8 cellular contexts compared by ENCODE assay signal in the genomic region with DNA sequence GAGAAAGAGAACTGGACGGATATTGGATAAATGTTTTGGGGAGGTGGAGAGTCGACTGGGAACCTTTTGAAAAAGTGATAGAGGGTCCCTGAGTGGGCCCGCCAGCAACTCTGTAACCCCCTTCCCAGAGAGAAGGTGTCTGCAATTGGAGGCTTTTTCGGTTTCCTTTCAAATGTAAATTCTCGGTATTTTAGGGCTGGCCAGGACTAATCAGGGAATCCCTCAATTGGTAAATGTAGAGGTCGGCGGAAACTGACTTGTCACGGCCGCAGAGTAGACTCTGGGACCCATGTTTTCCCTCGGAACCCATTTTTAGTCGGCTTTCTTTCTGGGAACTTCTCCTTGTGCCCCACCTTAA. TPM values are rescaled to one million over a fixed set of nuclear protein-coding genes. Genes with fewer than 3 reads are reported as not detected.
DNase-seq lines count a peak whose midpoint lies in the region; ATAC-seq and TF ChIP-seq lines count a peak whose summit lies in the region.

No MANE protein-coding gene starts in this region.

- no peaks in the 10 kb centered on the region for H3K9me3 ChIP-seq in CD8-positive, alpha-beta T cell (ENCODE audit: low read length)
- no peaks in the 10 kb centered on the region for H3K9me3 ChIP-seq in mucosa of rectum (ENCODE audit: control insufficient read depth in 2 of 2, low read length in 2 of 2)

- peak overlapping the region; percentile 14 to 61 for H3K9ac ChIP-seq in mucosa of rectum (ENCODE audit: low read depth in 1 of 2, low read length in 2 of 2)

- no peak for DNase-seq in CD8-positive, alpha-beta T cell
- DNase-seq in chondrocyte (ENCODE audit: low spot score) (no peak), NCI-H526 (lab: John Stamatoyannopoulos, UW) (no peak), NCI-H82 (lab: John Stamatoyannopoulos, UW) (no peak)

- H3K27ac Mint-ChIP-seq in CD8-positive, alpha-beta T cell = peak overlapping the region; percentile 84
- H3K27ac Mint-ChIP-seq in IgD-negative memory B cell (peak overlapping the region; percentile 88 to 98 (median 94)), chondrocyte (ENCODE audit: unreplicated experiment) (peak overlapping the region; percentile 94)

- H3K36me3 Mint-ChIP-seq in CD8-positive, alpha-beta T cell = peaks cover 9% of the 10 kb centered on the region
- peaks cover 3% of the 10 kb centered on the region for H3K36me3 Mint-ChIP-seq in IgD-negative memory B cell
- H3K36me3 Mint-ChIP-seq in chondrocyte (ENCODE audit: low read depth) = no peaks in the 10 kb centered on the region

- peak overlapping the region; percentile 50 for H3K27ac ChIP-seq in CD8-positive, alpha-beta T cell (ENCODE audit: low read depth, low read length)
- peak overlapping the region in 1 of 2 donors; percentile 18 for H3K27ac ChIP-seq in mucosa of rectum (ENCODE audit: low read depth in 2 of 2, low read length in 2 of 2)

- peak overlapping the region; percentile 84 for H3K4me3 ChIP-seq in CD8-positive, alpha-beta T cell (ENCODE audit: low read depth, low read length)
- peak overlapping the region; percentile 89 to 92 for H3K4me3 ChIP-seq in mucosa of rectum (ENCODE audit: low read length in 2 of 2)

- POLR2A ChIA-PET in CD8-positive, alpha-beta T cell (lab: Charles Lee) = no interaction called here

- no peak for ATAC-seq in CD8-positive, alpha-beta T cell
- ATAC-seq in GM21528 (IDR thresholded peaks at IDR 0.05; ENCODE audit: low FRiP score, unreplicated experiment) (no peak), HG03196 (IDR thresholded peaks at IDR 0.05; ENCODE audit: unreplicated experiment) (no peak)

- H3K27me3 ChIP-seq in CD8-positive, alpha-beta T cell (ENCODE audit: insufficient read depth, low read length) = no peaks in the 10 kb centered on the region
- H3K27me3 ChIP-seq in mucosa of rectum (ENCODE audit: control insufficient read depth in 2 of 2, insufficient read depth in 2 of 2, low read length in 2 of 2) = no peaks in the 10 kb centered on the region

- no peaks in the 10 kb centered on the region for H3K36me3 ChIP-seq in CD8-positive, alpha-beta T cell (ENCODE audit: insufficient read depth, low read length)
- peaks cover 2 to 4% of the 10 kb centered on the region in 2 donors for H3K36me3 ChIP-seq in mucosa of rectum (ENCODE audit: control insufficient read depth in 2 of 2, insufficient read depth in 2 of 2, low read length in 2 of 2)

- no peak for TF ChIP-seq CTCF in CD8-positive, alpha-beta T cell (IDR thresholded peaks at IDR 0.05)
- no peak for TF ChIP-seq CTCF in chondrocyte (IDR thresholded peaks at IDR 0.05)

- H3K4me3 Mint-ChIP-seq in CD8-positive, alpha-beta T cell = peak overlapping the region; percentile 94
- peak overlapping the region; percentile 89 to 98 (median 94) for H3K4me3 Mint-ChIP-seq in IgD-negative memory B cell
- peak overlapping the region; percentile 95 for H3K4me3 Mint-ChIP-seq in chondrocyte (ENCODE audit: unreplicated experiment)

- CTCF ChIA-PET in CD8-positive, alpha-beta T cell (lab: Charles Lee) = no interaction called here

- peaks cover 1% of the 10 kb centered on the region for H3K9me3 Mint-ChIP-seq in CD8-positive, alpha-beta T cell
- H3K9me3 Mint-ChIP-seq in IgD-negative memory B cell = no peaks in the 10 kb centered on the region
- H3K9me3 Mint-ChIP-seq in chondrocyte (ENCODE audit: low read depth) = no peaks in the 10 kb centered on the region

- H3K4me1 ChIP-seq in CD8-positive, alpha-beta T cell (ENCODE audit: insufficient read depth, low read length) = peaks cover 9% of the 10 kb centered on the region
- peaks cover 6 to 9% of the 10 kb centered on the region in 2 donors for H3K4me1 ChIP-seq in mucosa of rectum (ENCODE audit: control insufficient read depth in 2 of 2, insufficient read depth in 2 of 2, low read length in 2 of 2)

- H3K4me1 Mint-ChIP-seq in CD8-positive, alpha-beta T cell (ENCODE audit: low read depth) = peaks cover 27% of the 10 kb centered on the region
- H3K4me1 Mint-ChIP-seq in IgD-negative memory B cell (peaks cover 11 to 22% (median 18%) of the 10 kb centered on the region in 3 donors), chondrocyte (ENCODE audit: low read depth) (peaks cover 31% of the 10 kb centered on the region)

- intact Hi-C loops in CD8-positive, alpha-beta T cell (cut with DNase I, micrococcal nuclease) = loop anchor here (1.0 to 5.0 kb wide), 9 partner anchors 22 to 202 kb away; partner anchors contain the start of genes CENPH (in 2 of the 2), AK6 (in 1 of the 2), CCDC125 (in 1 of the 2) and CDK7 (in 1 of the 2)

- no peaks in the 10 kb centered on the region for H3K27me3 Mint-ChIP-seq in CD8-positive, alpha-beta T cell (ENCODE audit: low read depth)
- H3K27me3 Mint-ChIP-seq in IgD-negative memory B cell (peaks cover 3% of the 10 kb centered on the region), chondrocyte (ENCODE audit: low read depth) (no peaks in the 10 kb centered on the region)

RNA-seq across cellular contexts. Expression of gene CCNB1, which starts 0.5 kb away (rescaled TPM):
- under 1 TPM; 0.75 to 0.95 TPM for total RNA-seq in CD8-positive, alpha-beta T cell
- polyA plus RNA-seq in IgD-negative memory B cell = 7.7 TPM
- total RNA-seq in chondrocyte = 18.9 to 34.5 TPM (median 29.5 TPM) in 3 replicates

RNA-seq across cellular contexts. Expression of gene CENPH, which starts 21.9 kb away (rescaled TPM):
- 1 to 10 TPM; 4.1 to 4.6 TPM for total RNA-seq in CD8-positive, alpha-beta T cell
- polyA plus RNA-seq in IgD-negative memory B cell = 18.0 TPM
- total RNA-seq in chondrocyte = 4.5 to 9.2 TPM (median 4.7 TPM) in 3 replicates

Comparison
In these comparisons a context has a peak if more than half of its experiments do, and no peak if none do; other contexts are left out.
1. RNA of gene CCNB1, which starts 0.5 kb away (total RNA-seq): 18.9 to 34.5 TPM in chondrocyte; 0.75 to 0.95 TPM in CD8-positive, alpha-beta T cell; every median in the first group is over 10 times any median in the second.
2. Peak in every context shown above with its lines, with median percentiles within 50 percentile points of each other: H3K27ac Mint-ChIP-seq and H3K4me3 Mint-ChIP-seq.